ENCODE assay signal across 12 cellular contexts in the genomic region with DNA sequence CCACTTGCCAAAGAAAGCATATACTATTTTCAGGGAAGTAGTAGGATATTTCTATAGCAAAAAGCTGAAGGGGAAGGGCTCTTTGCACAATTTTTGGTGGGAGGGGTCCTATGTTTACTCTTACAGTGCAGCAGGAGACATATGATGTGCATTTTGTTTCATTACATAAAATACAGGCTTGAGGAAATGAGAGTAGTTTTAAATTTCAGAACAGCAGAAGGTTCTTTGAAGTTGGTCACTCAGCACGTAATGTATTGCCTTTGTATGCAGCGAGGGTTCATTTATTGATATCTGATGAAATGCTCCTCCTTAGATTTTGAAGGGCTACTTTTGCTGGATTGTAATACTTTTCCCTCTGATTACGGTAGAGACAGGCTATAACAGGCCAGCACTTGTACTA. TPM values are rescaled to one million over a fixed set of nuclear protein-coding genes. Genes with fewer than 3 reads are reported as not detected.
A peak's percentile ranks its signal among the peaks of the same experiment; 100 is the strongest.
DNase-seq lines count a peak whose midpoint lies in the region; ATAC-seq and FAIRE-seq lines count a peak whose summit lies in the region.
"Had no signal": no experiment of that assay in that cellular context is flagged by ENCODE, and none has a peak within 500 bp of the region (broad histone marks: within the 10 kb centered on the region; RNA-seq: fewer than 3 reads in every experiment).

No MANE protein-coding gene starts in this region.

- H3K4me1 Mint-ChIP-seq in T-helper 1 cell treated with Interleukin-12 subunit alpha and Interleukin-12 subunit beta and Interleukin-4 antibody, amounts not matched to agents 30 μg/mL and 1 μg/mL, for 36 hours (ENCODE audit: low read depth) = peaks cover 35% of the 10 kb centered on the region

- H3K4me1 ChIP-seq in duodenal mucosa (ENCODE audit: control insufficient read depth in 1 of 2, insufficient read depth in 2 of 2, low read length in 2 of 2) = peaks cover 28 to 35% of the 10 kb centered on the region in 2 donors
- H3K4me1 ChIP-seq in small intestine (ENCODE audit: control insufficient read depth in 2 of 2, insufficient read depth in 1 of 2, low read depth in 1 of 2, low read length in 1 of 2) = peaks cover 0 to 2% of the 10 kb centered on the region in 2 donors

- no peak overlapping the region for H3K27ac Mint-ChIP-seq in T-helper 1 cell treated with Interleukin-12 subunit alpha and Interleukin-12 subunit beta and Interleukin-4 antibody, amounts not matched to agents 30 μg/mL and 1 μg/mL, for 36 hours

- H3K9ac ChIP-seq in duodenal mucosa (ENCODE audit: low read depth in 1 of 2, low read length in 2 of 2) = peak overlapping the region in 1 of 2 donors; percentile 9

- WGBS in small intestine, 3 donors = 21 to 54% (median 50%) methylated on average over 3 of the region's 3 CpGs

- no peaks in the 10 kb centered on the region for H3K9me3 Mint-ChIP-seq in T-helper 1 cell treated with Interleukin-12 subunit alpha and Interleukin-12 subunit beta and Interleukin-4 antibody, amounts not matched to agents 30 μg/mL and 1 μg/mL, for 36 hours

- H3K27me3 Mint-ChIP-seq in T-helper 1 cell treated with Interleukin-12 subunit alpha and Interleukin-12 subunit beta and Interleukin-4 antibody, amounts not matched to agents 30 μg/mL and 1 μg/mL, for 36 hours (ENCODE audit: low read depth) = peaks cover 5% of the 10 kb centered on the region

- no peaks in the 10 kb centered on the region for H3K27me3 ChIP-seq in duodenal mucosa (ENCODE audit: control insufficient read depth in 1 of 2, insufficient read depth in 2 of 2, low read length in 2 of 2)
- H3K27me3 ChIP-seq in small intestine (ENCODE audit: control insufficient read depth in 2 of 2, insufficient read depth in 2 of 2, low read length in 2 of 2) = no peaks in the 10 kb centered on the region

- no peak for FAIRE-seq in small intestine (lab: Jason Lieb, UNC)
- FAIRE-seq: A204.1, GM18507 had no signal

- DNase-seq in T-helper 1 cell (no peak), NCI-H69 (lab: John Stamatoyannopoulos, UW) (peak; percentile 27), small intestine (no peak), NCI-H1436 (lab: John Stamatoyannopoulos, UW) (no peak)
- DNase-seq: DMS79, SW 1271 had no signal

- H3K4me3 Mint-ChIP-seq in T-helper 1 cell treated with Interleukin-12 subunit alpha and Interleukin-12 subunit beta and Interleukin-4 antibody, amounts not matched to agents 30 μg/mL and 1 μg/mL, for 36 hours = peak overlapping the region; percentile 46

- ATAC-seq in HG03469 (IDR thresholded peaks at IDR 0.05; ENCODE audit: unreplicated experiment) (no peak), HG02885 (IDR thresholded peaks at IDR 0.05; ENCODE audit: poor library complexity, unreplicated experiment) (no peak)

- H3K4me3 ChIP-seq in duodenal mucosa (ENCODE audit: low read depth in 1 of 2, low read length in 2 of 2) (peak overlapping the region; percentile 11 to 21), small intestine (ENCODE audit: low read depth in 1 of 2, low read length in 2 of 2) (no peak overlapping the region)

- no peaks in the 10 kb centered on the region for H3K36me3 ChIP-seq in duodenal mucosa (ENCODE audit: control insufficient read depth in 1 of 2, insufficient read depth in 2 of 2, low read length in 2 of 2)
- no peaks in the 10 kb centered on the region for H3K36me3 ChIP-seq in small intestine (ENCODE audit: control insufficient read depth in 2 of 2, insufficient read depth in 2 of 2, low read length in 2 of 2)

- H3K27ac ChIP-seq in duodenal mucosa (ENCODE audit: low read depth, low read length) = no peak overlapping the region
- peak overlapping the region; percentile 14 to 67 for H3K27ac ChIP-seq in small intestine (ENCODE audit: low read depth in 1 of 2, low read length in 1 of 2)

- no peaks in the 10 kb centered on the region for H3K9me3 ChIP-seq in duodenal mucosa (ENCODE audit: control insufficient read depth in 1 of 2, low read length in 2 of 2)
- H3K9me3 ChIP-seq in small intestine (ENCODE audit: control insufficient read depth, low read depth) = no peaks in the 10 kb centered on the region

- H3K36me3 Mint-ChIP-seq in T-helper 1 cell treated with Interleukin-12 subunit alpha and Interleukin-12 subunit beta and Interleukin-4 antibody, amounts not matched to agents 30 μg/mL and 1 μg/mL, for 36 hours (ENCODE audit: low read depth) = peaks cover 16% of the 10 kb centered on the region

RNA-seq across cellular contexts. Expression of a gene that starts 3.1 kb away (rescaled TPM):
- polyA plus RNA-seq in small intestine = 10 to 100 TPM in 1 of 3 donors, 1 to 10 TPM in 2; 3.1 to 16.4 (median 5.7) TPM

RNA-seq across cellular contexts. Expression of a gene that starts 50.7 kb away (rescaled TPM):
- 10 to 100 TPM in 1 of 3 donors, 1 to 10 TPM in 2; 4.2 to 19.9 (median 5.7) TPM for polyA plus RNA-seq in small intestine

Comparison
In these comparisons a context has a peak if more than half of its experiments do, and no peak if none do; other contexts are left out.
1. H3K4me3 ChIP-seq: peak in duodenal mucosa (2 of 2); none in small intestine (0 of 2).